Comparison of ENCODE assay signal across 1 cellular context in the genomic region with DNA sequence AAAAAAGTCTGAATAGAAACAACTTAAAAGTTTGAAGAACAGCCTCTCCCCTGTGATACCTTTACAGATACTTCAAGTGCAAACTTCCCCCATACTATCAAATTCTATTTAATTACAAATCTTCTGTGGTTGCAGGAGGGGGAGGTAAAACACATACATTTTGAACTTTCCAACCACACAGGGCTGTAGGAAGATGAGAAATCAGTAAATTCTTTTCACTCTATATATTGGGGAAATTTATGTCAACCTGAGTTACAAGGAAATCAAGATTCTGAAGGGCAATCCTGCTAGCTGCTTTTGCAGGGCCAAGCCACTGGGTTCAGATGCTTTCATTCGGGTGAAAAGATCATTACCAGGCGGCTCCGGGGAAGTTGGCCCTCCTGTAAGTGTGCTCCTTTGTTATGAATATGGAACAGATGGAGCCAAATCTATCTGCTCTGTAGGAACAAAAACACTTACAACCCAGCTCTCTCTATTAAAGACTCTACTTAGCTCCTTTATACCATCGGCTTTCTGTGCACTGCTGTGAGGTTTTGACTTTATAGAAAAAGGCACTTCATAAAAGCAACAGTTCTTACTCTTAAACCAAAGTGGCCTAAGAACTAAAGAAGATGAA.
A peak's percentile ranks its signal among the peaks of the same experiment; 100 is the strongest.
TF ChIP-seq lines count a peak whose summit lies in the region.

No MANE protein-coding gene starts in this region.

TF ChIP-seq in GM23338, 12 proteins besides CTCF, POLR2A, EP300 and RAD21 (continued from another document):
- TF ChIP-seq, protein P1, sequence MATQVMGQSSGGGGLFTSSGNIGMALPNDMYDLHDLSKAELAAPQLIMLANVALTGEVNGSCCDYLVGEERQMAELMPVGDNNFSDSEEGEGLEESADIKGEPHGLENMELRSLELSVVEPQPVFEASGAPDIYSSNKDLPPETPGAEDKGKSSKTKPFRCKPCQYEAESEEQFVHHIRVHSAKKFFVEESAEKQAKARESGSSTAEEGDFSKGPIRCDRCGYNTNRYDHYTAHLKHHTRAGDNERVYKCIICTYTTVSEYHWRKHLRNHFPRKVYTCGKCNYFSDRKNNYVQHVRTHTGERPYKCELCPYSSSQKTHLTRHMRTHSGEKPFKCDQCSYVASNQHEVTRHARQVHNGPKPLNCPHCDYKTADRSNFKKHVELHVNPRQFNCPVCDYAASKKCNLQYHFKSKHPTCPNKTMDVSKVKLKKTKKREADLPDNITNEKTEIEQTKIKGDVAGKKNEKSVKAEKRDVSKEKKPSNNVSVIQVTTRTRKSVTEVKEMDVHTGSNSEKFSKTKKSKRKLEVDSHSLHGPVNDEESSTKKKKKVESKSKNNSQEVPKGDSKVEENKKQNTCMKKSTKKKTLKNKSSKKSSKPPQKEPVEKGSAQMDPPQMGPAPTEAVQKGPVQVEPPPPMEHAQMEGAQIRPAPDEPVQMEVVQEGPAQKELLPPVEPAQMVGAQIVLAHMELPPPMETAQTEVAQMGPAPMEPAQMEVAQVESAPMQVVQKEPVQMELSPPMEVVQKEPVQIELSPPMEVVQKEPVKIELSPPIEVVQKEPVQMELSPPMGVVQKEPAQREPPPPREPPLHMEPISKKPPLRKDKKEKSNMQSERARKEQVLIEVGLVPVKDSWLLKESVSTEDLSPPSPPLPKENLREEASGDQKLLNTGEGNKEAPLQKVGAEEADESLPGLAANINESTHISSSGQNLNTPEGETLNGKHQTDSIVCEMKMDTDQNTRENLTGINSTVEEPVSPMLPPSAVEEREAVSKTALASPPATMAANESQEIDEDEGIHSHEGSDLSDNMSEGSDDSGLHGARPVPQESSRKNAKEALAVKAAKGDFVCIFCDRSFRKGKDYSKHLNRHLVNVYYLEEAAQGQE (IDR thresholded peaks at IDR 0.05; ENCODE audit: unreplicated experiment): no peak
- TF ChIP-seq POLR2AphosphoS5 (IDR thresholded peaks at IDR 0.05; ENCODE audit: low read depth) (no peak), ETS1 (IDR thresholded peaks at IDR 0.05) (no peak), EZH2phosphoT487 (IDR thresholded peaks at IDR 0.05; ENCODE audit: unreplicated experiment) (no peak), NANOG (IDR thresholded peaks at IDR 0.05; ENCODE audit: borderline replicate concordance) (peak; percentile 49; the same call in 1 of the 2 replicates), EZH2 (IDR thresholded peaks at IDR 0.05; ENCODE audit: low read depth, unreplicated experiment) (no peak), STAT1 (IDR thresholded peaks at IDR 0.05; ENCODE audit: unreplicated experiment) (no peak), CREB1 (CRISPR knock-in tag; IDR thresholded peaks at IDR 0.05; ENCODE audit: low read depth) (no peak), ZNF331 (CRISPR knock-in tag; IDR thresholded peaks at IDR 0.05; ENCODE audit: low read depth) (no peak), ZNF114 (CRISPR knock-in tag; IDR thresholded peaks at IDR 0.05) (no peak)
